In the genomic region with DNA sequence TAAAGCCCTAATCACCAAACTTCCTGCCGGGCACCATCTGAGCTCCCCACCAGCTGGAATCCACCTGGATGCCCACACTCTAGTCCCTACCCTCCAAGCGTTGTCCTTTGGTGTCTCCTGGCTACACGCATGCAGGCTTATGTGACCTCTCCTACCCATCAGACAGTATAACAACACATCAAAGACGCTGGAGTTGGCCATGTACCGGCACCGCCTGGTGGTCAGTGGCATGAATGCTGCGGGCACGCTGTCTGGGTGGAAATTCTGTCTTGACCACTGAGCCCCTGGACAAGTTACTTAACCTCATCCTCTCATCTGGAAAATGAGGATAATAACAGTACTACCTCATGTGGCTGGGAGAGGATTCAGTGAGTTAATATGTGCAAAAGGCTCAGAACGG, we compare ENCODE assay signal across 1 cellular context.
TF ChIP-seq lines count a peak whose summit lies in the region.

No MANE protein-coding gene starts in this region.

TF ChIP-seq in H1, 55 proteins besides CTCF, POLR2A, EP300 and RAD21 (continued from another document):
- TF ChIP-seq POLR2AphosphoS5 (IDR thresholded peaks at IDR 0.05; ENCODE audit: low read depth, low read length) (no peak), SIRT6 (IDR thresholded peaks at IDR 0.05; ENCODE audit: low read length) (no peak), TBP (IDR thresholded peaks at IDR 0.05; ENCODE audit: low read depth, low read length) (no peak), KDM5A (IDR thresholded peaks at IDR 0.05; ENCODE audit: low read length) (no peak), TAF7 (optimal IDR thresholded peaks at IDR 0.05; ENCODE audit: borderline replicate concordance, low read depth, low read length) (no peak), HDAC2 (IDR thresholded peaks at IDR 0.05; ENCODE audit: borderline replicate concordance in 1 of 2, low read depth in 2 of 2, low read length in 2 of 2) (no peak), CTBP2 (IDR thresholded peaks at IDR 0.05; ENCODE audit: borderline replicate concordance, insufficient read depth, insufficient read length, low read length) (no peak), GTF2F1 (IDR thresholded peaks at IDR 0.05; ENCODE audit: borderline replicate concordance, low read depth, low read length) (no peak), SAP30 (IDR thresholded peaks at IDR 0.05; ENCODE audit: insufficient read depth, insufficient replicate concordance, low read length) (no peak)
TF ChIP-seq in H1: peak in this region for 0.
